In genomic region chr6:129632081-129632758, GRCh38 we compare ENCODE assay signal across 20 cellular contexts.
DNase-seq lines count a peak whose midpoint lies in the region; ATAC-seq, FAIRE-seq and TF ChIP-seq lines count a peak whose summit lies in the region.
"Had no signal": no experiment of that assay in that cellular context is flagged by ENCODE, and none has a peak within 500 bp of the region (broad histone marks: within the 10 kb centered on the region; RNA-seq: fewer than 3 reads in every experiment).

No MANE protein-coding gene starts in this region.

- H4K20me1 ChIP-seq in HCT116 (ENCODE audit: insufficient read depth) (no peaks in the 10 kb centered on the region), HepG2 (ENCODE audit: insufficient read depth, low read length) (no peaks in the 10 kb centered on the region; the same call in 1 of the 2 replicates)

- in situ Hi-C loops in HepG2 (cut with HindIII; ENCODE audit: extremely low pct_ligation_motif_present, low pct_unique_long_range_greater_than_20kb): no loop called here

- H2BK12ac ChIP-seq in neuronal stem cell (ENCODE audit: low read length): no peak overlapping the region

- H3K4me1 ChIP-seq in HCT116 (ENCODE audit: control insufficient read depth in 1 of 2, insufficient read depth in 2 of 2, low read length in 2 of 2): peaks cover 8 to 20% of the 10 kb centered on the region in 2 experiments
- peaks cover 25% of the 10 kb centered on the region for H3K4me1 ChIP-seq in HepG2 (ENCODE audit: insufficient read depth, low read length)
- peaks cover 0 to 3% of the 10 kb centered on the region in 2 donors for H3K4me1 ChIP-seq in neuronal stem cell (ENCODE audit: control insufficient read depth in 2 of 2, insufficient read depth in 1 of 2, low read depth in 1 of 2, low read length in 2 of 2)

- RAD21 ChIA-PET in HCT116 (lab: Charles Lee; ENCODE audit: low non-redundant PET in 1 of 2, low total read pairs in 2 of 2, uncharacterized antibody in 2 of 2, unreplicated experiment in 2 of 2): no interaction called here

- POLR2A ChIA-PET in HCT116 (lab: Charles Lee) (no interaction called here), HepG2 (lab: Yijun Ruan, JAX) (no interaction called here)

- H2BK5ac ChIP-seq in neuronal stem cell (ENCODE audit: low read length): no peak overlapping the region

- H3K27ac ChIP-seq in HCT116 (ENCODE audit: low read depth, low read length) (peak overlapping the region; percentile 12; the same call in 1 of the 2 replicates), HepG2 (ENCODE audit: extremely low read length, insufficient read depth, low read length) (no peak overlapping the region), neuronal stem cell (replicated peaks; ENCODE audit: low read length) (no peak overlapping the region)

- DNase-seq in NCI-H1092 treated with DMSO at 0.1 percent for 48 hours (lab: John Stamatoyannopoulos, UW): peak; percentile 28
- DNase-seq in NCI-H1092 (lab: John Stamatoyannopoulos, UW): no peak
- DNase-seq in HCT116 (ENCODE audit: low read depth, low spot score): no peak
- DNase-seq in NCI-H774 (lab: John Stamatoyannopoulos, UW): peak; percentile 70
- DNase-seq in HepG2 (ENCODE audit: low spot score): no peak
- DNase-seq in neuronal stem cell (ENCODE audit: low spot score): no peak
- DNase-seq in superior temporal gyrus (ENCODE audit: extremely low spot score): no peak
- DNase-seq: 8988T, GF-D8, KBM-7, MV-4-11, NCI-H146, NCI-H748 treated with DMSO at 0.1 percent for 48 hours, PC-3, RPMI8226, SHP77 treated with DMSO at 0.1 percent for 48 hours, SK-N-SH, T-cell had no signal

- no peak overlapping the region for H3K23ac ChIP-seq in neuronal stem cell (ENCODE audit: low read depth, low read length, poor library complexity)

- no peak overlapping the region for H3K4me2 ChIP-seq in HCT116 (ENCODE audit: low read length)
- no peak overlapping the region for H3K4me2 ChIP-seq in HepG2 (ENCODE audit: low read depth, low read length)
- no peak overlapping the region for H3K4me2 ChIP-seq in neuronal stem cell (ENCODE audit: insufficient read depth, low read length, poor library complexity, severe bottlenecking)
- H3K4me2 ChIP-seq: GM23338, SK-N-SH had no signal

- H2AFZ ChIP-seq in HCT116 (ENCODE audit: low read depth, low read length, poor library complexity, severe bottlenecking) (no peak overlapping the region), HepG2 (ENCODE audit: low read length) (no peak overlapping the region), neuronal stem cell (ENCODE audit: low read length) (no peak overlapping the region)
- H2AFZ ChIP-seq: GM23338 had no signal

- intact Hi-C loops in HCT116 (cut with micrococcal nuclease) (no loop called here), HepG2 (cut with micrococcal nuclease; ENCODE audit: unreplicated experiment) (no loop called here)

- no peak overlapping the region for H3K9ac ChIP-seq in HCT116 (ENCODE audit: low read length)
- H3K9ac ChIP-seq in HepG2 (ENCODE audit: insufficient read depth, low read depth, low read length): no peak overlapping the region
- H3K9ac ChIP-seq in neuronal stem cell (ENCODE audit: low read depth, low read length, poor library complexity): no peak overlapping the region
- H3K9ac ChIP-seq: SK-N-SH had no signal

- H3K9me2 ChIP-seq in HCT116 (ENCODE audit: insufficient read depth): no peaks in the 10 kb centered on the region
- H3K9me2 ChIP-seq: SK-N-SH had no signal

- TF ChIP-seq POLR2A in HCT116 (IDR thresholded peaks at IDR 0.05; ENCODE audit: borderline replicate concordance, extremely low read depth, insufficient read depth, insufficient read length) (no peak), HepG2 (IDR thresholded peaks at IDR 0.05; ENCODE audit: insufficient read depth in 1 of 2, low read depth in 2 of 2, low read length in 2 of 2) (no peak)

- H2BK120ac ChIP-seq in neuronal stem cell (ENCODE audit: low read depth, low read length): no peak overlapping the region

- H2AK5ac ChIP-seq in neuronal stem cell (ENCODE audit: low read depth, low read length): no peak overlapping the region

- no peak for FAIRE-seq in HepG2 (lab: Jason Lieb, UNC)

- H3K9me3 ChIP-seq in HCT116 (ENCODE audit: control insufficient read depth in 1 of 2, insufficient read depth in 1 of 2, low read depth in 1 of 2, low read length in 2 of 2): no peaks in the 10 kb centered on the region
- no peaks in the 10 kb centered on the region for H3K9me3 ChIP-seq in HepG2 (ENCODE audit: low read length)
- H3K9me3 ChIP-seq in neuronal stem cell (replicated peaks in 1 of 2; ENCODE audit: control insufficient read depth in 2 of 2, insufficient read depth in 1 of 2, low read depth in 1 of 2, low read length in 2 of 2): no peaks in the 10 kb centered on the region
- H3K9me3 ChIP-seq: SK-N-SH had no signal

- no peak for TF ChIP-seq EP300 in HepG2 (IDR thresholded peaks at IDR 0.05; ENCODE audit: low read depth in 2 of 2, low read length in 2 of 2)
- no peak for TF ChIP-seq EP300 in HepG2 (CRISPR knock-in tag; IDR thresholded peaks at IDR 0.05; ENCODE audit: borderline replicate concordance)

- H3K4ac ChIP-seq in neuronal stem cell (ENCODE audit: low read length): no peak overlapping the region

- TF ChIP-seq CTCF in HCT116 (IDR thresholded peaks at IDR 0.05 in 2 of 3, conservative IDR thresholded peaks at IDR 0.05 in 1 of 3; ENCODE audit: borderline replicate concordance in 1 of 3, insufficient read depth in 1 of 3, low read depth in 2 of 3, low read length in 2 of 3) (no peak), HepG2 (CRISPR knock-in tag; IDR thresholded peaks at IDR 0.05) (no peak)

- H2BK15ac ChIP-seq in neuronal stem cell (ENCODE audit: low read length): no peak overlapping the region

- ATAC-seq in HCT116: no peak
- no peak for ATAC-seq in HepG2
- ATAC-seq in HG02884 (IDR thresholded peaks at IDR 0.05; ENCODE audit: unreplicated experiment): no peak
- ATAC-seq: GM23338, PC-3, T-cell had no signal

- H3K27me3 ChIP-seq in HCT116 (ENCODE audit: insufficient read depth, low read length): no peaks in the 10 kb centered on the region
- H3K27me3 ChIP-seq in HepG2 (ENCODE audit: control insufficient read depth in 1 of 2, insufficient read depth in 2 of 2, low read length in 2 of 2): no peaks in the 10 kb centered on the region
- H3K27me3 ChIP-seq in neuronal stem cell (ENCODE audit: control insufficient read depth in 3 of 3, insufficient read depth in 3 of 3, low read depth in 1 of 3, low read length in 3 of 3): no peaks in the 10 kb centered on the region

- H4K91ac ChIP-seq in neuronal stem cell (ENCODE audit: low read depth, low read length, poor library complexity): no peak overlapping the region

- no peak overlapping the region for H3K4me3 ChIP-seq in HCT116 (replicated peaks in 1 of 2; ENCODE audit: low read depth in 1 of 2, low read length in 2 of 2)
- no peak overlapping the region for H3K4me3 ChIP-seq in HepG2 (replicated peaks in 1 of 3; ENCODE audit: insufficient read depth in 1 of 3, low read depth in 2 of 3, low read length in 3 of 3)
- no peak overlapping the region for H3K4me3 ChIP-seq in neuronal stem cell (ENCODE audit: low read length in 2 of 2)
- H3K4me3 ChIP-seq: GM23338 had no signal

- no peaks in the 10 kb centered on the region for H3K79me1 ChIP-seq in neuronal stem cell (ENCODE audit: low read depth, low read length)

- TF ChIP-seq RAD21 in HCT116 (IDR thresholded peaks at IDR 0.05; ENCODE audit: low read depth) (no peak), HepG2 (CRISPR knock-in tag; IDR thresholded peaks at IDR 0.05) (no peak)

- H3K36me3 ChIP-seq in HCT116 (ENCODE audit: control insufficient read depth in 1 of 2, insufficient read depth in 2 of 2, low read length in 2 of 2) (peaks cover 8 to 28% of the 10 kb centered on the region in 2 experiments; a peak in 3 of 4 replicates), HepG2 (replicated peaks in 1 of 2; ENCODE audit: control insufficient read depth in 1 of 2, insufficient read depth in 2 of 2, low read length in 2 of 2) (peaks cover 24 to 84% of the 10 kb centered on the region in 2 experiments), neuronal stem cell (replicated peaks in 1 of 2; ENCODE audit: control insufficient read depth in 2 of 2, insufficient read depth in 2 of 2, low read length in 2 of 2) (no peaks in the 10 kb centered on the region)

- BruUV-seq in HCT116 (replicated peaks; lab: Mats Ljungman, UMichigan) (no TSS peak), HepG2 (replicated peaks; lab: Mats Ljungman, UMichigan) (no TSS peak)

- H4K8ac ChIP-seq in neuronal stem cell (ENCODE audit: low read depth, low read length): no peak overlapping the region

- CTCF ChIA-PET in HCT116 (lab: Charles Lee): interaction anchor here (1.0 kb wide), 1 partner anchor 10 kb away, joined by 3 read pairs; no protein-coding TSS in a partner anchor
- CTCF ChIA-PET in HepG2 (lab: Yijun Ruan, JAX; ENCODE audit: low intra/inter-chr PET ratio, low total read pairs): no interaction called here

- no peak overlapping the region for H3K18ac ChIP-seq in neuronal stem cell (ENCODE audit: low read length)

- H3K79me2 ChIP-seq in HCT116 (ENCODE audit: insufficient read depth, low read length) (no peaks in the 10 kb centered on the region), HepG2 (ENCODE audit: insufficient read depth, low read length) (peaks cover 1% of the 10 kb centered on the region)

- H3K14ac ChIP-seq in neuronal stem cell (ENCODE audit: low read length): no peak overlapping the region

TF ChIP-seq in HCT116, 20 proteins besides CTCF, POLR2A, EP300 and RAD21:
- no peak for TF ChIP-seq POLR2AphosphoS5 (IDR thresholded peaks at IDR 0.05; ENCODE audit: low read depth, low read length)

TF ChIP-seq in HepG2, 621 proteins besides CTCF, POLR2A, EP300 and RAD21:
- no peak for TF ChIP-seq ZFX (CRISPR knock-in tag; IDR thresholded peaks at IDR 0.05; ENCODE audit: low read depth)
- TF ChIP-seq RBM22 (optimal IDR thresholded peaks at IDR 0.05; ENCODE audit: low read length): peak; percentile 90
TF ChIP-seq in HepG2: peak in this region for 1.

Comparison
In these comparisons a context has a peak if more than half of its experiments do, and no peak if none do; other contexts are left out.
1. DNase-seq: peak in NCI-H1092 treated with DMSO at 0.1 percent for 48 hours (single experiment) and NCI-H774 (single experiment); none in NCI-H1092 (single experiment), HCT116 (single experiment), HepG2 (single experiment), neuronal stem cell (single experiment) and superior temporal gyrus (single experiment).